ENCODE assay signal across 8 cellular contexts in genomic region chr3:72938471-72939265, GRCh38. TPM values are rescaled to one million over a fixed set of nuclear protein-coding genes. Genes with fewer than 3 reads are reported as not detected.
DNase-seq lines count a peak whose midpoint lies in the region; ATAC-seq and TF ChIP-seq lines count a peak whose summit lies in the region.

No MANE protein-coding gene starts in this region.

- WGBS in liver, result 12% methylated on average over 5 of the region's 5 CpGs

- TF ChIP-seq CTCF in RWPE2 (IDR thresholded peaks at IDR 0.05; ENCODE audit: poor library complexity, severe bottlenecking) (peak; percentile 77), coronary artery (IDR thresholded peaks at IDR 0.05) (peak; percentile 50), liver (IDR thresholded peaks at IDR 0.05; ENCODE audit: low read depth, low read length, missing input control) (peak; percentile 70)

- no peaks in the 10 kb centered on the region for H3K36me3 ChIP-seq in RWPE2 (ENCODE audit: low read depth)
- no peaks in the 10 kb centered on the region for H3K36me3 ChIP-seq in liver (ENCODE audit: control insufficient read depth in 4 of 4, insufficient read depth in 3 of 4, low read depth in 1 of 4, low read length in 3 of 4)

- H3K27ac ChIP-seq in RWPE2 (ENCODE audit: poor library complexity, severe bottlenecking) (no peak overlapping the region), coronary artery (peak overlapping the region; percentile 67 to 77), liver (ENCODE audit: low read depth in 1 of 2, low read length in 2 of 2) (peak overlapping the region in 1 of 2 donors; percentile 23), temporal lobe (ENCODE audit: low read depth, low read length) (peak overlapping the region; percentile 77)

- TF ChIP-seq RAD21 in Ishikawa (IDR thresholded peaks at IDR 0.05; ENCODE audit: low read depth) (peak; percentile 48), liver (IDR thresholded peaks at IDR 0.05) (peak; percentile 83 to 85)

- no peak for DNase-seq in activated T-cell treated with anti-CD3 and anti-CD28 coated beads, Interleukin-2, amount 50 U/mL, for 4 hours
- DNase-seq in activated T-cell treated with anti-CD3 and anti-CD28 coated beads for 4 hours (no peak), RWPE2 (ENCODE audit: low spot score) (no peak), coronary artery (ENCODE audit: low spot score) (peak; percentile 87)

- H3K36me3 Mint-ChIP-seq in activated T-cell treated with anti-CD3 and anti-CD28 coated beads, Interleukin-2, amount 50 U/mL, for 4 hours (ENCODE audit: insufficient read depth), result no peaks in the 10 kb centered on the region

- no peak for TF ChIP-seq EP300 in Ishikawa (IDR thresholded peaks at IDR 0.05; ENCODE audit: borderline replicate concordance)

- H3K27me3 Mint-ChIP-seq in activated T-cell treated with anti-CD3 and anti-CD28 coated beads, Interleukin-2, amount 50 U/mL, for 4 hours (ENCODE audit: low read depth), result no peaks in the 10 kb centered on the region

- H3K9me3 Mint-ChIP-seq in activated T-cell treated with anti-CD3 and anti-CD28 coated beads, Interleukin-2, amount 50 U/mL, for 4 hours, result no peaks in the 10 kb centered on the region

- H3K9me3 ChIP-seq in RWPE2 (ENCODE audit: severe bottlenecking) (no peaks in the 10 kb centered on the region), liver (ENCODE audit: control insufficient read depth in 4 of 4, low read length in 3 of 4) (no peaks in the 10 kb centered on the region)

- no peaks in the 10 kb centered on the region for H3K4me1 Mint-ChIP-seq in activated T-cell treated with anti-CD3 and anti-CD28 coated beads, Interleukin-2, amount 50 U/mL, for 4 hours (ENCODE audit: low read depth)

- H3K4me1 ChIP-seq in RWPE2 (ENCODE audit: insufficient read depth, poor library complexity, severe bottlenecking) (peaks cover 6% of the 10 kb centered on the region), liver (ENCODE audit: control insufficient read depth in 4 of 4, insufficient read depth in 4 of 4, low read length in 3 of 4) (peaks cover 0 to 6% (median 5%) of the 10 kb centered on the region in 4 donors)

- H3K4me3 Mint-ChIP-seq in activated T-cell treated with anti-CD3 and anti-CD28 coated beads, Interleukin-2, amount 50 U/mL, for 4 hours, result no peak overlapping the region

- ATAC-seq in activated T-cell treated with anti-CD3 and anti-CD28 coated beads, Interleukin-2, amount 50 U/mL, for 4 hours, result peak; percentile 97
- peak; percentile 79 for ATAC-seq in GM21447 (IDR thresholded peaks at IDR 0.05; ENCODE audit: unreplicated experiment)
- ATAC-seq in RWPE2 (ENCODE audit: low read depth), result peak; percentile 85

- peak overlapping the region in 1 of 2 donors; percentile 5 for H3K9ac ChIP-seq in liver (ENCODE audit: low read depth in 1 of 2, low read length in 2 of 2)

- H3K4me3 ChIP-seq in RWPE2 (ENCODE audit: severe bottlenecking) (no peak overlapping the region), coronary artery (peak overlapping the region; percentile 9), liver (ENCODE audit: low read depth in 1 of 3, low read length in 3 of 3) (no peak overlapping the region)

- H3K27me3 ChIP-seq in RWPE2 (ENCODE audit: insufficient read depth, poor library complexity, severe bottlenecking) (no peaks in the 10 kb centered on the region), liver (ENCODE audit: control insufficient read depth in 4 of 4, insufficient read depth in 4 of 4, low read length in 3 of 4) (no peaks in the 10 kb centered on the region)

TF ChIP-seq in Ishikawa, 13 proteins besides CTCF, POLR2A, EP300 and RAD21:
- no peak for TF ChIP-seq NFIC (IDR thresholded peaks at IDR 0.05)
- TF ChIP-seq TAF1 (IDR thresholded peaks at IDR 0.05; ENCODE audit: low read depth), result no peak
- TF ChIP-seq USF1 (IDR thresholded peaks at IDR 0.05), result no peak
- 0 out of 2 replicates have a peak, but pooled peaks have one; percentile 8 for TF ChIP-seq YY1 (IDR thresholded peaks at IDR 0.05; ENCODE audit: low read depth)
- peak; percentile 88 for TF ChIP-seq CEBPB (IDR thresholded peaks at IDR 0.05)
- TF ChIP-seq TEAD4 (IDR thresholded peaks at IDR 0.05), result no peak
- no peak for TF ChIP-seq EGR1 (IDR thresholded peaks at IDR 0.05)
- no peak for TF ChIP-seq TCF12 (IDR thresholded peaks at IDR 0.05; ENCODE audit: low read depth)

TF ChIP-seq in liver, 16 proteins besides CTCF, POLR2A, EP300 and RAD21:
- no peak for TF ChIP-seq GABPA (IDR thresholded peaks at IDR 0.05 in 1 of 2, conservative IDR thresholded peaks at IDR 0.05 in 1 of 2)
- TF ChIP-seq SP1 (IDR thresholded peaks at IDR 0.05), result peak; percentile 41
- TF ChIP-seq FOXA1 (IDR thresholded peaks at IDR 0.05), result no peak
- peak; percentile 7 to 15 for TF ChIP-seq RXRA (IDR thresholded peaks at IDR 0.05)
- TF ChIP-seq ZBTB33 (IDR thresholded peaks at IDR 0.05), result no peak
- no peak for TF ChIP-seq EGR1 (IDR thresholded peaks at IDR 0.05; ENCODE audit: low read depth in 2 of 2)
- no peak for TF ChIP-seq JUND (IDR thresholded peaks at IDR 0.05)
- no peak for TF ChIP-seq REST (IDR thresholded peaks at IDR 0.05)
- TF ChIP-seq YY1 (IDR thresholded peaks at IDR 0.05), result peak; percentile 82
- peak; percentile 86 for TF ChIP-seq ATF3 (IDR thresholded peaks at IDR 0.05)
- TF ChIP-seq HNF4A (conservative IDR thresholded peaks at IDR 0.05), result peak; percentile 10 to 14
- no peak for TF ChIP-seq HNF4G (IDR thresholded peaks at IDR 0.05)
- TF ChIP-seq MAX (IDR thresholded peaks at IDR 0.05), result no peak
- no peak for TF ChIP-seq NR2F2 (IDR thresholded peaks at IDR 0.05)
- no peak for TF ChIP-seq FOXA2 (IDR thresholded peaks at IDR 0.05)
- TF ChIP-seq TAF1 (conservative IDR thresholded peaks at IDR 0.05), result no peak
TF ChIP-seq in liver: peak in this region for 5.

RNA-seq across cellular contexts. Expression of gene GXYLT2, which starts 50.8 kb away (rescaled TPM):
- not detected for total RNA-seq in activated T-cell treated with anti-CD3 and anti-CD28 coated beads, Interleukin-2, amount 50 U/mL, for 4 hours
- under 1 TPM; 0.08 to 0.98 TPM for total RNA-seq in liver
- polyA plus RNA-seq in liver, result under 1 TPM; 0.06 to 0.13 TPM
- total RNA-seq in temporal lobe, result 4.7 TPM

RNA-seq across cellular contexts. Expression of gene PPP4R2, which starts 57.9 kb away (rescaled TPM):
- 100 to 1,000 TPM; 108 to 119 (median 119) TPM for total RNA-seq in activated T-cell treated with anti-CD3 and anti-CD28 coated beads, Interleukin-2, amount 50 U/mL, for 4 hours
- total RNA-seq in liver, result 10 to 100 TPM; 32.9 to 35.9 TPM
- polyA plus RNA-seq in liver, result 10 to 100 TPM; 12.2 to 34.5 TPM
- total RNA-seq in temporal lobe, result 80.4 TPM
